8 cellular contexts compared by ENCODE assay signal in the genomic region with DNA sequence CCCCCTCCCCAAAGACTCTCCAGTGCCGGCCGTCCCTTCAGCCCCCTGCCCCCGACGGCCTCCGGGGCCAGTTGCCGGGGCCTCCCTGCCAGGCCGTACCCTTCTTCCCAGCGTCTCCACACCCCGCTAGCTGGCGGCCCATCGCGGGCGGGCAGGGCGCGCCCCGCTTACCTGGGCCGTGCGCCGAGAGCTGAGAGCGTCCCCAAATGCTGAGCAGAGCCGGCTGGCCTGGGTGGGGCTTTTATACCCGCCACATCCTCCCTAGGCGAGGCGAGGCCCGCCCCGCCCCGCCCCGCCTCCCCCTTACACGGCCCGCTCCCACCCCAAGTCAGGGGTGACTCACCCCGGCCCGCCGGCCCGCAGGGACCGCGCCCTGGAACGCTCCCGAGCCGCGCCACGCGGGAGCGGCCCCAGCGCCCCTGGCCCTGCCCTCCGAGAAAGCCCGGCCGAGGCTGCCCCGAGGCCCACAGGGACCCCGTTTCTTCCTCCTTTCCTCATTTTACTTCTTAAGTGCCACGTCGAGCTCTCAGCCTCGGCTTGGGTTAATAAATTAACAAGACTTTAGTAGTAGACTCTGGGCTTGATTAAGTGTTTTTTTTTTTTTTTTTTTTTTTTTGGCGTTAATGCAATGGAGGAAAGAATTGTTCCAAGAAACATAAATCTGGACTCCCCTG.
DNase-seq lines count a peak whose midpoint lies in the region; ATAC-seq lines count a peak whose summit lies in the region.

TSS of gene ANXA2 (minus strand) at position 215 of the 674 bp plus-strand sequence. CDS start 11,911 bp downstream, outside the sequence.

- H3K9me3 Mint-ChIP-seq in stimulated activated effector memory CD8-positive, alpha-beta T cell treated with anti-CD3 and anti-CD28 coated beads, Interleukin-12 subunit alpha, Interleukin-12 subunit beta, amount 100 ng/mL, for 72 hours, result no peaks in the 10 kb centered on the region

- peak; percentile 85 for DNase-seq in NK-92 treated with Interleukin-12 subunit alpha and Interleukin-12 subunit beta, amount 100 ng/mL, for 24 hours (lab: John Stamatoyannopoulos, UW)
- no peak for DNase-seq in NK-92 (lab: John Stamatoyannopoulos, UW; ENCODE audit: unreplicated experiment)
- peak; percentile 80 for DNase-seq in NOMO-1 treated with DMSO at 0.1 percent for 48 hours (lab: John Stamatoyannopoulos, UW; ENCODE audit: unreplicated experiment)
- DNase-seq in activated CD8-positive, alpha-beta memory T cell treated with anti-CD3 and anti-CD28 coated beads, Interleukin-2, amount 50 U/mL, for 4 hours, result peak; percentile 84
- peak; percentile 74 for DNase-seq in epidermal melanocyte (ENCODE audit: insufficient read length, low spot score)
- peak; percentile 69 to 89 for DNase-seq in stimulated activated effector memory CD8-positive, alpha-beta T cell treated with anti-CD3 and anti-CD28 coated beads, Interleukin-12 subunit alpha, Interleukin-12 subunit beta, amount 100 ng/mL, for 72 hours (ENCODE audit: low spot score in 2 of 2)

- peak within 1 kb of the TSS; percentile 95 for H3K27ac Mint-ChIP-seq in stimulated activated effector memory CD8-positive, alpha-beta T cell treated with anti-CD3 and anti-CD28 coated beads, Interleukin-12 subunit alpha, Interleukin-12 subunit beta, amount 100 ng/mL, for 72 hours

- no peaks in the 10 kb centered on the region for H3K27me3 ChIP-seq in muscle layer of colon (ENCODE audit: control insufficient read depth in 1 of 2, insufficient read depth in 2 of 2, low read length in 2 of 2)

- H3K27ac ChIP-seq in muscle layer of colon (ENCODE audit: low read depth, low read length), result peak within 1 kb of the TSS; percentile 86

- peak within 1 kb of the TSS; percentile 90 for H3K4me3 Mint-ChIP-seq in stimulated activated effector memory CD8-positive, alpha-beta T cell treated with anti-CD3 and anti-CD28 coated beads, Interleukin-12 subunit alpha, Interleukin-12 subunit beta, amount 100 ng/mL, for 72 hours

- peaks cover 30% of the 10 kb centered on the region for H3K4me1 ChIP-seq in muscle layer of colon (ENCODE audit: insufficient read depth, low read length)

- peaks cover 55% of the 10 kb centered on the region for H3K4me1 Mint-ChIP-seq in stimulated activated effector memory CD8-positive, alpha-beta T cell treated with anti-CD3 and anti-CD28 coated beads, Interleukin-12 subunit alpha, Interleukin-12 subunit beta, amount 100 ng/mL, for 72 hours

- peak within 1 kb of the TSS; percentile 66 to 87 for H3K4me3 ChIP-seq in muscle layer of colon (ENCODE audit: low read depth in 1 of 2, low read length in 2 of 2)

- H3K36me3 ChIP-seq in muscle layer of colon (ENCODE audit: insufficient read depth, low read length), result no peaks in the 10 kb centered on the region

- no peaks in the 10 kb centered on the region for H3K9me3 ChIP-seq in muscle layer of colon (ENCODE audit: low read length)

- H3K9ac ChIP-seq in muscle layer of colon (ENCODE audit: low read length), result peak within 1 kb of the TSS; percentile 72

- peak; percentile 58 for ATAC-seq in HG02943 (IDR thresholded peaks at IDR 0.05; ENCODE audit: low read depth, unreplicated experiment)
- peak; percentile 88 for ATAC-seq in stimulated activated effector memory CD8-positive, alpha-beta T cell treated with anti-CD3 and anti-CD28 coated beads, Interleukin-12 subunit alpha, Interleukin-12 subunit beta, amount 100 ng/mL, for 72 hours

- peaks cover 58% of the 10 kb centered on the region for H3K36me3 Mint-ChIP-seq in stimulated activated effector memory CD8-positive, alpha-beta T cell treated with anti-CD3 and anti-CD28 coated beads, Interleukin-12 subunit alpha, Interleukin-12 subunit beta, amount 100 ng/mL, for 72 hours
